Comparison of ENCODE assay signal across 17 cellular contexts in genomic region chr17:72677108-72677507, GRCh38.
"Had no signal": no experiment of that assay in that cellular context is flagged by ENCODE, and none has a peak within 500 bp of the region (broad histone marks: within the 10 kb centered on the region; RNA-seq: fewer than 3 reads in every experiment).

No MANE protein-coding gene starts in this region.

- H3K27ac ChIP-seq: heart left ventricle, ovary, spleen, thoracic aorta, transverse colon had no signal

- H3K4me3 ChIP-seq: heart left ventricle, mucosa of descending colon, ovary, spleen, thoracic aorta, transverse colon had no signal

- H3K27me3 ChIP-seq: heart left ventricle, ovary, spleen, transverse colon had no signal

- ATAC-seq: esophagus mucosa; heart left ventricle; left lobe of liver; mucosa of descending colon; naive thymus-derived CD8-positive, alpha-beta T cell; right cardiac atrium; stimulated activated memory B cell treated with anti-CD40 and anti-IgM and Interleukin-4, amounts not matched to agents 10 μg/mL and 1 μg/mL and 100 μg/mL, for 72 hours had no signal

- H3K4me1 ChIP-seq: heart left ventricle, spleen, transverse colon had no signal

- DNase-seq: effector memory CD4-positive, alpha-beta T cell; heart left ventricle; hippocampal formation; mucosa of descending colon; naive thymus-derived CD8-positive, alpha-beta T cell; nucleus accumbens; ovary; right cardiac atrium; spleen; stimulated activated CD4-positive, alpha-beta T cell treated with anti-CD3 and anti-CD28 coated beads, Interleukin-15, amount 100 ng/mL, for 24 hours; stimulated activated CD4-positive, alpha-beta T cell treated with anti-CD3 and anti-CD28 coated beads, Interleukin-1b, Interleukin-23, amount 100 ng/mL, for 48 hours; stimulated activated CD4-positive, alpha-beta T cell treated with anti-CD3 and anti-CD28 coated beads, Interleukin-4, amount 100 ng/mL, for 24 hours; transverse colon had no signal

- H3K36me3 ChIP-seq: heart left ventricle, ovary, thoracic aorta, transverse colon had no signal

- H3K9me3 ChIP-seq: heart left ventricle, mucosa of descending colon, ovary, spleen, thoracic aorta, transverse colon had no signal
